In genomic region chr18:9898792-9899549, GRCh38 we compare ENCODE assay signal across 9 cellular contexts. TPM values are rescaled to one million over a fixed set of nuclear protein-coding genes. Genes with fewer than 3 reads are reported as not detected.
DNase-seq lines count a peak whose midpoint lies in the region; ATAC-seq, FAIRE-seq and TF ChIP-seq lines count a peak whose summit lies in the region.
"Had no signal": no experiment of that assay in that cellular context is flagged by ENCODE, and none has a peak within 500 bp of the region (broad histone marks: within the 10 kb centered on the region; RNA-seq: fewer than 3 reads in every experiment).

No MANE protein-coding gene starts in this region.

- H2AFZ ChIP-seq in HCT116 (ENCODE audit: low read depth, low read length, poor library complexity, severe bottlenecking): peak overlapping the region; percentile 96

- DNase-seq in HCT116 (ENCODE audit: low read depth, low spot score): peak; percentile 64
- peak; percentile 73 for DNase-seq in NCI-H2227 treated with DMSO at 0.1 percent for 48 hours (lab: John Stamatoyannopoulos, UW)
- peak; percentile 21 for DNase-seq in bronchial epithelial cell (ENCODE audit: low read depth)
- DNase-seq in small intestine: peak; percentile 63
- no peak for DNase-seq in GM10248 (ENCODE audit: extremely low spot score)
- DNase-seq in tibial artery: no peak
- DNase-seq in HEK293T (ENCODE audit: extremely low spot score): no peak
- DNase-seq: stimulated activated CD4-positive, alpha-beta T cell treated with anti-CD3 and anti-CD28 coated beads, Interleukin-4, amount 100 ng/mL, for 4 hours had no signal

- BruUV-seq in HCT116 (replicated peaks; lab: Mats Ljungman, UMichigan): TSS peak; percentile 79

- peak overlapping the region; percentile 86 for H3K4me2 ChIP-seq in HCT116 (ENCODE audit: low read length)

- H3K27ac ChIP-seq in HCT116 (ENCODE audit: low read depth, low read length) (peak overlapping the region; percentile 47), small intestine (ENCODE audit: low read depth in 1 of 2, low read length in 1 of 2) (no peak overlapping the region), tibial artery (no peak overlapping the region)

- CTCF ChIA-PET in HCT116 (lab: Charles Lee): interaction anchor here (0.8 kb wide), 1 partner anchor 29 kb away, joined by 3 read pairs; no protein-coding TSS in a partner anchor
- CTCF ChIA-PET in GM10248 (lab: Yijun Ruan, JAX): no interaction called here
- CTCF ChIA-PET in HEK293T (lab: Yijun Ruan, JAX): no interaction called here

- H3K27me3 ChIP-seq in HCT116 (ENCODE audit: insufficient read depth, low read length) (no peaks in the 10 kb centered on the region), bronchial epithelial cell (ENCODE audit: control insufficient read depth, insufficient read depth, low read length) (no peaks in the 10 kb centered on the region), small intestine (ENCODE audit: control insufficient read depth in 2 of 2, insufficient read depth in 2 of 2, low read length in 2 of 2) (no peaks in the 10 kb centered on the region), tibial artery (no peaks in the 10 kb centered on the region)

- 63 to 66% (median 64%) methylated on average over 11 of the region's 11 CpGs for WGBS in small intestine, 3 donors

- H4K20me1 ChIP-seq in HCT116 (ENCODE audit: insufficient read depth): no peaks in the 10 kb centered on the region

- POLR2A ChIA-PET in HCT116 (lab: Charles Lee): interaction anchor here (1.0 to 1.5 kb wide), 2 partner anchors 14 to 29 kb away, joined by 5 read pairs; partner anchors contain the start of gene VAPA
- POLR2A ChIA-PET in GM10248 (lab: Yijun Ruan, JAX): no interaction called here
- POLR2A ChIA-PET in HEK293T (lab: Yijun Ruan, JAX): no interaction called here

- H3K4me3 ChIP-seq in HCT116 (replicated peaks in 1 of 2; ENCODE audit: low read depth in 1 of 2, low read length in 2 of 2) (peak overlapping the region; percentile 28 to 51), bronchial epithelial cell (ENCODE audit: low read depth, low read length) (no peak overlapping the region), small intestine (ENCODE audit: low read depth in 1 of 2, low read length in 2 of 2) (no peak overlapping the region), tibial artery (no peak overlapping the region)

- no peaks in the 10 kb centered on the region for H3K36me3 ChIP-seq in HCT116 (ENCODE audit: control insufficient read depth in 1 of 2, insufficient read depth in 2 of 2, low read length in 2 of 2)
- H3K36me3 ChIP-seq in bronchial epithelial cell (ENCODE audit: control insufficient read depth, insufficient read depth, low read length): no peaks in the 10 kb centered on the region
- H3K36me3 ChIP-seq in small intestine (ENCODE audit: control insufficient read depth in 2 of 2, insufficient read depth in 2 of 2, low read length in 2 of 2): no peaks in the 10 kb centered on the region
- no peaks in the 10 kb centered on the region for H3K36me3 ChIP-seq in tibial artery

- FAIRE-seq in bronchial epithelial cell (lab: Jason Lieb, UNC) (no peak), small intestine (lab: Jason Lieb, UNC) (no peak)

- no peak for TF ChIP-seq POLR2A in HCT116 (IDR thresholded peaks at IDR 0.05; ENCODE audit: borderline replicate concordance, extremely low read depth, insufficient read depth, insufficient read length)

- no peaks in the 10 kb centered on the region for H3K9me2 ChIP-seq in HCT116 (ENCODE audit: insufficient read depth)

- H3K4me1 ChIP-seq in HCT116 (ENCODE audit: control insufficient read depth in 1 of 2, insufficient read depth in 2 of 2, low read length in 2 of 2): peaks cover 35 to 82% of the 10 kb centered on the region in 2 experiments
- peaks cover 0 to 2% of the 10 kb centered on the region in 2 donors for H3K4me1 ChIP-seq in small intestine (ENCODE audit: control insufficient read depth in 2 of 2, insufficient read depth in 1 of 2, low read depth in 1 of 2, low read length in 1 of 2)
- H3K4me1 ChIP-seq in tibial artery: no peaks in the 10 kb centered on the region

- intact Hi-C loops in HCT116 (cut with micrococcal nuclease): no loop called here
- intact Hi-C loops in tibial artery (cut with DNase I; ENCODE audit: low total_unique reads): no loop called here

- RAD21 ChIA-PET in HCT116 (lab: Charles Lee; ENCODE audit: low non-redundant PET in 1 of 2, low total read pairs in 2 of 2, uncharacterized antibody in 2 of 2, unreplicated experiment in 2 of 2): no interaction called here

- TF ChIP-seq CTCF in HCT116 (IDR thresholded peaks at IDR 0.05 in 2 of 3, conservative IDR thresholded peaks at IDR 0.05 in 1 of 3; ENCODE audit: borderline replicate concordance in 1 of 3, insufficient read depth in 1 of 3, low read depth in 2 of 3, low read length in 2 of 3): no peak
- TF ChIP-seq CTCF in bronchial epithelial cell (IDR thresholded peaks at IDR 0.05; ENCODE audit: insufficient read depth, low read length, severe bottlenecking): no peak
- no peak for TF ChIP-seq CTCF in GM10248 (IDR thresholded peaks at IDR 0.05; ENCODE audit: control extremely low read depth, extremely low read depth, low read depth, missing control alignments)
- no peak for TF ChIP-seq CTCF in tibial artery (IDR thresholded peaks at IDR 0.05)

- TF ChIP-seq RAD21 in HCT116 (IDR thresholded peaks at IDR 0.05; ENCODE audit: low read depth): no peak

- H3K9me3 ChIP-seq in HCT116 (ENCODE audit: control insufficient read depth in 1 of 2, insufficient read depth in 1 of 2, low read depth in 1 of 2, low read length in 2 of 2) (no peaks in the 10 kb centered on the region), small intestine (ENCODE audit: control insufficient read depth, low read depth) (no peaks in the 10 kb centered on the region), tibial artery (no peaks in the 10 kb centered on the region)

- peak overlapping the region; percentile 56 for H3K9ac ChIP-seq in HCT116 (ENCODE audit: low read length)

- ATAC-seq in HCT116: peak; percentile 70

- H3K79me2 ChIP-seq in HCT116 (ENCODE audit: insufficient read depth, low read length): no peaks in the 10 kb centered on the region

TF ChIP-seq in HCT116, 20 proteins besides CTCF, POLR2A, EP300 and RAD21 (continues in another document):
- no peak for TF ChIP-seq ZFX (IDR thresholded peaks at IDR 0.05)
- peak; percentile 53; the same call in 1 of the 2 replicates for TF ChIP-seq CEBPB (IDR thresholded peaks at IDR 0.05; ENCODE audit: low read depth)
- no peak for TF ChIP-seq EZH2phosphoT487 (IDR thresholded peaks at IDR 0.05; ENCODE audit: borderline replicate concordance)
- no peak for TF ChIP-seq SRF (IDR thresholded peaks at IDR 0.05; ENCODE audit: low read depth)
- no peak; the same call in 1 of the 2 replicates for TF ChIP-seq POLR2AphosphoS5 (IDR thresholded peaks at IDR 0.05; ENCODE audit: low read depth, low read length)
- peak; percentile 43; the same call in 1 of the 2 replicates for TF ChIP-seq SIN3A (IDR thresholded peaks at IDR 0.05; ENCODE audit: low read depth)
- no peak for TF ChIP-seq ELF1 (IDR thresholded peaks at IDR 0.05; ENCODE audit: borderline replicate concordance, low read depth)
- peak; percentile 79 for TF ChIP-seq FOSL1 (IDR thresholded peaks at IDR 0.05; ENCODE audit: low read depth)
- no peak for TF ChIP-seq ZNF274 (IDR thresholded peaks at IDR 0.05; ENCODE audit: low read depth, low read length)
- TF ChIP-seq, protein P1, sequence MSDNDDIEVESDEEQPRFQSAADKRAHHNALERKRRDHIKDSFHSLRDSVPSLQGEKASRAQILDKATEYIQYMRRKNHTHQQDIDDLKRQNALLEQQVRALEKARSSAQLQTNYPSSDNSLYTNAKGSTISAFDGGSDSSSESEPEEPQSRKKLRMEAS (IDR thresholded peaks at IDR 0.05): peak; percentile 61
- TF ChIP-seq EZH2 (IDR thresholded peaks at IDR 0.05): no peak
- TF ChIP-seq YY1 (IDR thresholded peaks at IDR 0.05; ENCODE audit: extremely low read depth, insufficient replicate concordance, low read depth, low read length): no peak

TF ChIP-seq in HEK293T, 16 proteins besides CTCF, POLR2A, EP300 and RAD21:
- TF ChIP-seq, protein P2, sequence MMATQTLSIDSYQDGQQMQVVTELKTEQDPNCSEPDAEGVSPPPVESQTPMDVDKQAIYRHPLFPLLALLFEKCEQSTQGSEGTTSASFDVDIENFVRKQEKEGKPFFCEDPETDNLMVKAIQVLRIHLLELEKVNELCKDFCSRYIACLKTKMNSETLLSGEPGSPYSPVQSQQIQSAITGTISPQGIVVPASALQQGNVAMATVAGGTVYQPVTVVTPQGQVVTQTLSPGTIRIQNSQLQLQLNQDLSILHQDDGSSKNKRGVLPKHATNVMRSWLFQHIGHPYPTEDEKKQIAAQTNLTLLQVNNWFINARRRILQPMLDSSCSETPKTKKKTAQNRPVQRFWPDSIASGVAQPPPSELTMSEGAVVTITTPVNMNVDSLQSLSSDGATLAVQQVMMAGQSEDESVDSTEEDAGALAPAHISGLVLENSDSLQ (IDR thresholded peaks at IDR 0.05): no peak
- TF ChIP-seq FOXM1 (IDR thresholded peaks at IDR 0.05; ENCODE audit: borderline replicate concordance) (no peak), L3MBTL2 (conservative IDR thresholded peaks at IDR 0.05) (no peak), HDGF (IDR thresholded peaks at IDR 0.05; ENCODE audit: borderline replicate concordance) (no peak)

RNA-seq across cellular contexts. Expression of gene TXNDC2, which starts 13.2 kb away (rescaled TPM):
- 0.12 TPM for total RNA-seq in HCT116 (2021; ENCODE audit: unreplicated experiment)
- polyA plus RNA-seq in HCT116 (2012): 0.03 and 0.05 TPM in 2 replicates
- under 0.01 TPM in 1 of 2 replicates, not detected in the other for total RNA-seq in bronchial epithelial cell
- under 1 TPM in 1 of 3 donors, not detected in 2; 0.03 TPM for polyA plus RNA-seq in small intestine
- total RNA-seq: mesothelial cell of epicardium had no signal

RNA-seq across cellular contexts. Expression of gene VAPA, which starts 14.8 kb away (rescaled TPM):
- total RNA-seq in HCT116 (2021; ENCODE audit: unreplicated experiment): 295 TPM
- polyA plus RNA-seq in HCT116 (2012): 170 and 206 TPM in 2 replicates
- total RNA-seq in bronchial epithelial cell: 270 and 356 TPM in 2 replicates
- polyA plus RNA-seq in small intestine: 100 to 1,000 TPM; 129 to 165 (median 161) TPM

Comparison
In these comparisons a context has a peak if more than half of its experiments do, and no peak if none do; other contexts are left out.
1. DNase-seq: peak in HCT116 (single experiment), NCI-H2227 treated with DMSO at 0.1 percent for 48 hours (single experiment), bronchial epithelial cell (single experiment) and small intestine (single experiment); none in GM10248 (single experiment), tibial artery (0 of 2) and HEK293T (single experiment).
2. H3K4me3 ChIP-seq: peak in HCT116 (2 of 2); none in bronchial epithelial cell (single experiment), small intestine (0 of 2) and tibial artery (0 of 2).